In genomic region chr3:171851685-171852084, GRCh38 we compare ENCODE assay signal across 19 cellular contexts. TPM values are rescaled to one million over a fixed set of nuclear protein-coding genes. Genes with fewer than 3 reads are reported as not detected.
DNase-seq lines count a peak whose midpoint lies in the region; ATAC-seq and TF ChIP-seq lines count a peak whose summit lies in the region.
"Had no signal": no experiment of that assay in that cellular context is flagged by ENCODE, and none has a peak within 500 bp of the region (broad histone marks: within the 10 kb centered on the region; RNA-seq: fewer than 3 reads in every experiment).

No MANE protein-coding gene starts in this region.

- peaks cover 11% of the 10 kb centered on the region for H3K4me1 Mint-ChIP-seq in type B pancreatic cell (ENCODE audit: unreplicated experiment)
- H3K4me1 Mint-ChIP-seq in H9: peaks cover 5 to 12% of the 10 kb centered on the region in 2 experiments; a peak in 2 of 4 replicates
- H3K4me1 Mint-ChIP-seq: memory B cell had no signal

- DNase-seq in cardiac muscle cell (ENCODE audit: low read depth in 1 of 2, low spot score in 1 of 2) (peak in 1 of 2 donors; percentile 66), left ventricle myocardium inferior (no peak), astrocyte of the spinal cord (ENCODE audit: low read depth, low spot score) (peak; percentile 64), hepatocyte (ENCODE audit: low spot score) (peak; percentile 43), type B pancreatic cell (ENCODE audit: extremely low spot score, unreplicated experiment) (no peak), Karpas-422 (no peak), H9 (no peak)
- DNase-seq: 8988T; activated CD4-positive, alpha-beta T cell treated with anti-CD3 and anti-CD28 coated beads, Interleukin-2, amount 50 U/mL, for 1 hour; H7; NCI-H2081 treated with DMSO at 0.1 percent for 48 hours; RPMI8226; stimulated activated naive CD8-positive, alpha-beta T cell treated with anti-CD3 and anti-CD28 coated beads, Interleukin-15, amount 100 ng/mL, for 72 hours; SW 1271 had no signal

- no peak overlapping the region for H3K56ac ChIP-seq in H9 (ENCODE audit: insufficient read length, low read depth, low read length)

- H2AFZ ChIP-seq in hepatocyte (no peak overlapping the region), Karpas-422 (ENCODE audit: low read length) (no peak overlapping the region), H9 (ENCODE audit: low read length) (no peak overlapping the region)

- H2BK5ac ChIP-seq in H9 (ENCODE audit: insufficient read length, low read length): no peak overlapping the region

- ATAC-seq in HG03457 (IDR thresholded peaks at IDR 0.05; ENCODE audit: unreplicated experiment): no peak
- ATAC-seq: natural killer cell treated with Interleukin-12 subunit alpha and Interleukin-12 subunit beta and Interleukin-15 and Interleukin-18, amount 100 ng/mL, for 72 hours; stimulated activated naive CD8-positive, alpha-beta T cell treated with anti-CD3 and anti-CD28 coated beads, Interleukin-15, amount 100 ng/mL, for 72 hours had no signal

- H2BK120ac ChIP-seq in H9 (ENCODE audit: low read depth, low read length, poor library complexity, severe bottlenecking): no peak overlapping the region

- no peak overlapping the region for H3K14ac ChIP-seq in H9 (ENCODE audit: insufficient read depth, low read length)

- no peak overlapping the region for H3K18ac ChIP-seq in H9 (ENCODE audit: insufficient read length, low read depth, low read length)

- H3K9me2 ChIP-seq in hepatocyte (replicated peaks; ENCODE audit: insufficient read depth) (no peaks in the 10 kb centered on the region), Karpas-422 (replicated peaks; ENCODE audit: insufficient read depth, low read length) (no peaks in the 10 kb centered on the region)

- no peak overlapping the region for H4K8ac ChIP-seq in H9 (replicated peaks; ENCODE audit: insufficient read length, low read depth, low read length)

- no peak overlapping the region for H2BK15ac ChIP-seq in H9 (ENCODE audit: low read depth, low read length)

- no peak overlapping the region for H2BK12ac ChIP-seq in H9 (ENCODE audit: insufficient read length, low read depth, low read length)

- H3T11ph ChIP-seq in H9 (ENCODE audit: low read length): no peak overlapping the region

- H3K27me3 Mint-ChIP-seq in type B pancreatic cell: no peaks in the 10 kb centered on the region
- H3K27me3 Mint-ChIP-seq in H9 (ENCODE audit: low read depth): peaks cover 3% of the 10 kb centered on the region

- no peak overlapping the region for H4K91ac ChIP-seq in H9 (ENCODE audit: insufficient read length, low read depth, low read length)

- no peaks in the 10 kb centered on the region for H3K79me1 ChIP-seq in H9 (ENCODE audit: insufficient read depth, low read depth, low read length, poor library complexity, severe bottlenecking)

- 69% methylated on average over 5 of the region's 5 CpGs for WGBS in hepatocyte (ENCODE audit: low lambda C conversion rate, missing lambda C conversion rate)
- no CpG with 5 or more reads among the region's 5 CpGs for WGBS in H9 (ENCODE audit: extremely low coverage, insufficient read length, low lambda C conversion rate)

- peaks cover 5% of the 10 kb centered on the region for H3K9me3 Mint-ChIP-seq in type B pancreatic cell
- peaks cover 35 to 39% of the 10 kb centered on the region in 2 experiments for H3K9me3 Mint-ChIP-seq in H9
- H3K9me3 Mint-ChIP-seq: memory B cell; natural killer cell treated with Interleukin-12 subunit alpha and Interleukin-12 subunit beta and Interleukin-15 and Interleukin-18, amount 100 ng/mL, for 72 hours had no signal

- no peaks in the 10 kb centered on the region for H3K9me3 ChIP-seq in cardiac muscle cell (ENCODE audit: low read depth)
- peaks cover 20% of the 10 kb centered on the region for H3K9me3 ChIP-seq in left ventricle myocardium inferior (replicated peaks)
- H3K9me3 ChIP-seq in hepatocyte (ENCODE audit: low read depth): no peaks in the 10 kb centered on the region
- H3K9me3 ChIP-seq in Karpas-422 (ENCODE audit: low read length): peaks cover 9% of the 10 kb centered on the region
- H3K9me3 ChIP-seq in H9 (ENCODE audit: control insufficient read depth, low read depth, low read length): peaks cover 7% of the 10 kb centered on the region

- H3K27ac ChIP-seq in cardiac muscle cell (peak overlapping the region; percentile 88), left ventricle myocardium inferior (replicated peaks) (no peak overlapping the region), hepatocyte (peak overlapping the region; percentile 42), Karpas-422 (ENCODE audit: low read length) (no peak overlapping the region), H9 (ENCODE audit: insufficient read length, low read depth, low read length) (no peak overlapping the region)

- peak overlapping the region; percentile 72 for H3K27ac Mint-ChIP-seq in type B pancreatic cell
- no peak overlapping the region for H3K27ac Mint-ChIP-seq in H9
- H3K27ac Mint-ChIP-seq: memory B cell; natural killer cell treated with Interleukin-12 subunit alpha and Interleukin-12 subunit beta and Interleukin-15 and Interleukin-18, amount 100 ng/mL, for 72 hours; stimulated activated naive CD8-positive, alpha-beta T cell treated with anti-CD3 and anti-CD28 coated beads, Interleukin-15, amount 100 ng/mL, for 72 hours had no signal

- H3K23ac ChIP-seq in H9 (ENCODE audit: insufficient read length, low read depth, low read length): no peak overlapping the region

- H4K20me1 ChIP-seq in hepatocyte (ENCODE audit: insufficient read depth, poor library complexity, severe bottlenecking): no peaks in the 10 kb centered on the region
- no peaks in the 10 kb centered on the region for H4K20me1 ChIP-seq in Karpas-422 (ENCODE audit: insufficient read depth, low read depth, low read length)
- no peaks in the 10 kb centered on the region for H4K20me1 ChIP-seq in H9 (ENCODE audit: control insufficient read depth, insufficient read depth, insufficient read length)

- no peak overlapping the region for H3K4me3 ChIP-seq in cardiac muscle cell
- H3K4me3 ChIP-seq in left ventricle myocardium inferior: no peak overlapping the region
- H3K4me3 ChIP-seq in astrocyte of the spinal cord (ENCODE audit: low read depth, low read length): no peak overlapping the region
- no peak overlapping the region for H3K4me3 ChIP-seq in hepatocyte
- no peak overlapping the region for H3K4me3 ChIP-seq in Karpas-422 (ENCODE audit: low read length)

- no peak overlapping the region for H4K5ac ChIP-seq in H9 (ENCODE audit: insufficient read length, low read depth, low read length)

- no peak overlapping the region for H2BK20ac ChIP-seq in H9 (ENCODE audit: low read depth, low read length, poor library complexity, severe bottlenecking)

- H3K27me3 ChIP-seq in cardiac muscle cell: no peaks in the 10 kb centered on the region
- H3K27me3 ChIP-seq in left ventricle myocardium inferior (ENCODE audit: low read depth): no peaks in the 10 kb centered on the region
- H3K27me3 ChIP-seq in hepatocyte: no peaks in the 10 kb centered on the region
- H3K27me3 ChIP-seq in Karpas-422 (ENCODE audit: low read length): 0 out of 2 replicates have a peak, but pooled peaks cover 3% of the 10 kb centered on the region
- H3K27me3 ChIP-seq in H9 (ENCODE audit: insufficient read depth, low read length): no peaks in the 10 kb centered on the region

- H3K23me2 ChIP-seq in H9 (ENCODE audit: insufficient read length, low read depth, low read length, poor library complexity, severe bottlenecking): no peaks in the 10 kb centered on the region

- in situ Hi-C loops in astrocyte of the spinal cord (cut with HindIII; ENCODE audit: low sequenced_read_pairs): no loop called here

- TF ChIP-seq CTCF in cardiac muscle cell (IDR thresholded peaks at IDR 0.05; ENCODE audit: low read depth, low read length): no peak
- no peak for TF ChIP-seq CTCF in left ventricle myocardium inferior (IDR thresholded peaks at IDR 0.05; ENCODE audit: borderline replicate concordance)
- no peak for TF ChIP-seq CTCF in astrocyte of the spinal cord (IDR thresholded peaks at IDR 0.05; ENCODE audit: low read depth, low read length)
- TF ChIP-seq CTCF in hepatocyte (IDR thresholded peaks at IDR 0.05; ENCODE audit: poor library complexity): no peak
- no peak for TF ChIP-seq CTCF in type B pancreatic cell (conservative IDR thresholded peaks at IDR 0.05)
- TF ChIP-seq CTCF in H9 (conservative IDR thresholded peaks at IDR 0.05): no peak

- H3K36me3 Mint-ChIP-seq in type B pancreatic cell (peaks cover 3% of the 10 kb centered on the region), H9 (ENCODE audit: insufficient read depth in 1 of 3, low read depth in 3 of 3) (peaks cover 11 to 34% (median 23%) of the 10 kb centered on the region in 3 experiments)
- H3K36me3 Mint-ChIP-seq: memory B cell had no signal

- H3K36me3 ChIP-seq in cardiac muscle cell: no peaks in the 10 kb centered on the region
- H3K36me3 ChIP-seq in left ventricle myocardium inferior: no peaks in the 10 kb centered on the region
- no peaks in the 10 kb centered on the region for H3K36me3 ChIP-seq in hepatocyte (replicated peaks; ENCODE audit: insufficient read depth, low read depth)
- H3K36me3 ChIP-seq in Karpas-422 (ENCODE audit: insufficient read depth, low read length): no peaks in the 10 kb centered on the region

- H3K4me3 Mint-ChIP-seq in type B pancreatic cell (no peak overlapping the region), H9 (no peak overlapping the region)
- H3K4me3 Mint-ChIP-seq: CD14-positive monocyte; memory B cell; natural killer cell treated with Interleukin-12 subunit alpha and Interleukin-12 subunit beta and Interleukin-15 and Interleukin-18, amount 100 ng/mL, for 72 hours; stimulated activated naive CD8-positive, alpha-beta T cell treated with anti-CD3 and anti-CD28 coated beads, Interleukin-15, amount 100 ng/mL, for 72 hours had no signal

- H3K4me1 ChIP-seq in cardiac muscle cell (ENCODE audit: low read depth): peaks cover 47% of the 10 kb centered on the region
- peaks cover 16% of the 10 kb centered on the region for H3K4me1 ChIP-seq in left ventricle myocardium inferior
- peaks cover 12% of the 10 kb centered on the region for H3K4me1 ChIP-seq in hepatocyte (ENCODE audit: insufficient read depth)
- H3K4me1 ChIP-seq in Karpas-422 (ENCODE audit: low read length): no peaks in the 10 kb centered on the region
- H3K4me1 ChIP-seq in H9 (ENCODE audit: insufficient read depth, low read length): no peaks in the 10 kb centered on the region

- H3K4me2 ChIP-seq in hepatocyte (no peak overlapping the region), Karpas-422 (ENCODE audit: low read depth, low read length, poor library complexity, severe bottlenecking) (no peak overlapping the region), H9 (ENCODE audit: insufficient read depth, insufficient read length, low read length) (no peak overlapping the region)

- no peak overlapping the region for H2AK5ac ChIP-seq in H9 (ENCODE audit: insufficient read length, low read length)

- no peak overlapping the region for H3K4ac ChIP-seq in H9 (ENCODE audit: low read depth, low read length)

- intact Hi-C loops in left ventricle myocardium inferior (cut with micrococcal nuclease): no loop called here

- no peak overlapping the region for H3K9ac ChIP-seq in Karpas-422 (ENCODE audit: low read length)
- H3K9ac ChIP-seq in H9 (ENCODE audit: extremely low read depth, insufficient read length, low read length): no peak overlapping the region

- no peaks in the 10 kb centered on the region for H3K79me2 ChIP-seq in hepatocyte
- H3K79me2 ChIP-seq in Karpas-422 (ENCODE audit: low read length): no peaks in the 10 kb centered on the region
- no peaks in the 10 kb centered on the region for H3K79me2 ChIP-seq in H9 (ENCODE audit: insufficient read depth, low read length)

RNA-seq across cellular contexts. Expression of gene TMEM212, which starts 8.5 kb away (rescaled TPM):
- total RNA-seq in cardiac muscle cell (not detected in 2 replicates), left ventricle myocardium inferior (not detected), hepatocyte (not detected in 2 replicates), type B pancreatic cell (ENCODE audit: low replicate concordance) (not detected in 2 replicates), H9 (2021) (not detected in 2 replicates)
- polyA plus RNA-seq in cardiac muscle cell (0.26 TPM in 1 of 2 replicates, not detected in the other), hepatocyte (not detected in 2 replicates)
- not detected in 2 replicates for total RNA-seq in Karpas-422 (2014; rRNA removed; shearing (Covaris generic); ENCODE audit: low replicate concordance)
- total RNA-seq: H7; natural killer cell treated with Interleukin-12 subunit alpha and Interleukin-12 subunit beta and Interleukin-15 and Interleukin-18, amount 100 ng/mL, for 72 hours; urinary bladder had no signal
- polyA plus RNA-seq: CD14-positive monocyte, urinary bladder had no signal

RNA-seq across cellular contexts. Expression of gene PLD1, which starts 41.4 kb away (rescaled TPM):
- total RNA-seq in cardiac muscle cell (15.7 and 35.1 TPM in 2 replicates), left ventricle myocardium inferior (59.5 TPM), hepatocyte (63.3 and 71.1 TPM in 2 replicates), type B pancreatic cell (ENCODE audit: low replicate concordance) (33.3 and 44.6 TPM in 2 replicates), H9 (2021) (1.5 and 1.8 TPM in 2 replicates)
- polyA plus RNA-seq in cardiac muscle cell (18.3 and 35.2 TPM in 2 replicates), hepatocyte (29.4 and 42.1 TPM in 2 replicates)
- total RNA-seq in Karpas-422 (2014; rRNA removed; shearing (Covaris generic); ENCODE audit: low replicate concordance): not detected in 2 replicates

Comparison
In these comparisons a context has a peak if more than half of its experiments do, and no peak if none do; other contexts are left out.
1. H3K27ac ChIP-seq: peak in cardiac muscle cell (single experiment) and hepatocyte (single experiment); none in left ventricle myocardium inferior (single experiment), Karpas-422 (single experiment) and H9 (single experiment).
2. DNase-seq: peak in astrocyte of the spinal cord (single experiment) and hepatocyte (single experiment); none in left ventricle myocardium inferior (single experiment), type B pancreatic cell (single experiment), Karpas-422 (single experiment) and H9 (single experiment).